Comparison of ENCODE assay signal across 19 cellular contexts in genomic region chr13:26965058-26965380, GRCh38.
DNase-seq lines count a peak whose midpoint lies in the region; ATAC-seq and TF ChIP-seq lines count a peak whose summit lies in the region.
"Had no signal": no experiment of that assay in that cellular context is flagged by ENCODE, and none has a peak within 500 bp of the region (broad histone marks: within the 10 kb centered on the region; RNA-seq: fewer than 3 reads in every experiment).

No MANE protein-coding gene starts in this region.

- H3K23ac ChIP-seq in IMR-90 (ENCODE audit: low read depth, low read length): no peak overlapping the region

- peak overlapping the region; percentile 27; the same call in 1 of the 2 replicates for H2AK5ac ChIP-seq in IMR-90 (ENCODE audit: low read depth, low read length)

- TF ChIP-seq POLR2A in IMR-90 (IDR thresholded peaks at IDR 0.05; ENCODE audit: low read depth, low read length) (no peak), sigmoid colon (IDR thresholded peaks at IDR 0.05) (no peak)

- no peak for ATAC-seq in IMR-90 (ENCODE audit: low read depth)
- ATAC-seq: activated T-cell treated with anti-CD3 and anti-CD28 coated beads, Interleukin-2, amount 50 U/mL, for 4 hours; HCT116 had no signal

- no peak overlapping the region for H3K9ac ChIP-seq in IMR-90 (ENCODE audit: low read depth, low read length)

- peaks cover 78% of the 10 kb centered on the region for H3K4me1 Mint-ChIP-seq in Caco-2 (ENCODE audit: low read depth, unreplicated experiment)
- no peaks in the 10 kb centered on the region for H3K4me1 Mint-ChIP-seq in CD8-positive, alpha-beta memory T cell
- H3K4me1 Mint-ChIP-seq: activated naive CD4-positive, alpha-beta T cell treated with anti-CD3 and anti-CD28 coated beads, Interleukin-2, amount 10 ng/mL, durations not matched to agents 7 days and 5 days had no signal

- TF ChIP-seq CTCF in Caco-2 (IDR thresholded peaks at IDR 0.05; ENCODE audit: insufficient read depth in 1 of 2, low read depth in 1 of 2, low read length in 1 of 2, severe bottlenecking in 1 of 2, unreplicated experiment in 1 of 2) (no peak), IMR-90 (conservative IDR thresholded peaks at IDR 0.05; ENCODE audit: low read depth, low read length) (no peak), hepatocyte (IDR thresholded peaks at IDR 0.05; ENCODE audit: poor library complexity) (no peak), sigmoid colon (IDR thresholded peaks at IDR 0.05) (no peak), RWPE1 (conservative IDR thresholded peaks at IDR 0.05; ENCODE audit: low read depth) (no peak)

- H2BK15ac ChIP-seq in IMR-90 (ENCODE audit: low read depth, low read length): no peak overlapping the region

- H3K79me1 ChIP-seq in IMR-90 (ENCODE audit: low read depth in 1 of 2, low read length in 2 of 2): no peaks in the 10 kb centered on the region

- no peak overlapping the region for H4K8ac ChIP-seq in IMR-90 (ENCODE audit: low read depth in 2 of 2, low read length in 2 of 2)

- DNase-seq in Caco-2: no peak
- no peak for DNase-seq in IMR-90
- no peak for DNase-seq in hepatocyte (ENCODE audit: low spot score)
- DNase-seq in sigmoid colon: peak; percentile 25
- no peak for DNase-seq in SKM-1 (lab: John Stamatoyannopoulos, UW; ENCODE audit: unreplicated experiment)
- no peak for DNase-seq in RWPE1 (ENCODE audit: low spot score)
- DNase-seq in CD8-positive, alpha-beta memory T cell: no peak
- DNase-seq: activated CD4-positive, alpha-beta T cell treated with anti-CD3 and anti-CD28 coated beads for 1 hour; activated CD8-positive, alpha-beta memory T cell treated with anti-CD3 and anti-CD28 coated beads for 24 hours; activated naive CD4-positive, alpha-beta T cell treated with anti-CD3 and anti-CD28 coated beads, Interleukin-2, amount 10 ng/mL, durations not matched to agents 7 days and 5 days; activated T-cell treated with anti-CD3 and anti-CD28 coated beads, Interleukin-2, amount 50 U/mL, for 4 hours; GDM1; NCI-H226; T-helper 1 cell had no signal

- H2AFZ ChIP-seq in IMR-90 (replicated peaks; ENCODE audit: low read length, poor library complexity) (peak overlapping the region; percentile 51), hepatocyte (no peak overlapping the region)

- no peak overlapping the region for H3K14ac ChIP-seq in IMR-90 (replicated peaks; ENCODE audit: low read depth, low read length)

- no peaks in the 10 kb centered on the region for H3K9me3 Mint-ChIP-seq in Caco-2 (ENCODE audit: unreplicated experiment)
- no peaks in the 10 kb centered on the region for H3K9me3 Mint-ChIP-seq in CD8-positive, alpha-beta memory T cell
- H3K9me3 Mint-ChIP-seq: activated naive CD4-positive, alpha-beta T cell treated with anti-CD3 and anti-CD28 coated beads, Interleukin-2, amount 10 ng/mL, durations not matched to agents 7 days and 5 days; activated T-cell treated with anti-CD3 and anti-CD28 coated beads, Interleukin-2, amount 50 U/mL, for 4 hours; stimulated activated naive CD8-positive, alpha-beta T cell treated with anti-CD3 and anti-CD28 coated beads, Interleukin-15, Interleukin-2, amounts not matched to agents 100 ng/mL and 50 ng/mL, for 24 hours had no signal

- no peak overlapping the region for H2AK9ac ChIP-seq in IMR-90 (replicated peaks; ENCODE audit: low read depth, low read length, poor library complexity)

- no peak overlapping the region for H2BK120ac ChIP-seq in IMR-90 (ENCODE audit: low read depth, low read length)

- H3K4me3 Mint-ChIP-seq in Caco-2 (ENCODE audit: unreplicated experiment): no peak overlapping the region
- H3K4me3 Mint-ChIP-seq in CD8-positive, alpha-beta memory T cell: no peak overlapping the region
- H3K4me3 Mint-ChIP-seq: activated naive CD4-positive, alpha-beta T cell treated with anti-CD3 and anti-CD28 coated beads, Interleukin-2, amount 10 ng/mL, durations not matched to agents 7 days and 5 days; activated T-cell treated with anti-CD3 and anti-CD28 coated beads, Interleukin-2, amount 50 U/mL, for 4 hours; stimulated activated naive CD8-positive, alpha-beta T cell treated with anti-CD3 and anti-CD28 coated beads, Interleukin-15, Interleukin-2, amounts not matched to agents 100 ng/mL and 50 ng/mL, for 24 hours had no signal

- CTCF ChIA-PET in Caco-2 (lab: Charles Lee): interaction anchor here (1.9 kb wide), 1 partner anchor 13 kb away, joined by 7 read pairs; no protein-coding TSS in a partner anchor
- CTCF ChIA-PET in IMR-90 (lab: Yijun Ruan, JAX): interaction anchor here (1.0 kb wide), 1 partner anchor 18 kb away, joined by 5 read pairs; no protein-coding TSS in a partner anchor
- CTCF ChIA-PET in RWPE1 (lab: Yijun Ruan, JAX): no interaction called here
- CTCF ChIA-PET in CD8-positive, alpha-beta memory T cell (lab: Charles Lee): no interaction called here

- intact Hi-C loops in Caco-2 (cut with micrococcal nuclease; ENCODE audit: unreplicated experiment): loop anchor here (10.0 kb wide), 1 partner anchor 660 kb away; the partner anchor contains the start of genes LNX2 and POLR1D
- intact Hi-C loops in IMR-90 (cut with micrococcal nuclease): no loop called here
- intact Hi-C loops in sigmoid colon (cut with DNase I): no loop called here

- H2BK20ac ChIP-seq in IMR-90 (ENCODE audit: low read depth, low read length): no peak overlapping the region

- H3K4me2 ChIP-seq in IMR-90 (ENCODE audit: low read depth, low read length) (no peak overlapping the region), hepatocyte (no peak overlapping the region)

- H3K4me3 ChIP-seq in Caco-2 (ENCODE audit: low read depth, low read length): no peak overlapping the region
- H3K4me3 ChIP-seq in IMR-90 (ENCODE audit: insufficient read depth, low read depth, low read length): no peak overlapping the region
- H3K4me3 ChIP-seq in hepatocyte: no peak overlapping the region
- no peak overlapping the region for H3K4me3 ChIP-seq in sigmoid colon
- H3K4me3 ChIP-seq in CD8-positive, alpha-beta memory T cell (ENCODE audit: low read length): no peak overlapping the region
- H3K4me3 ChIP-seq: heart left ventricle, upper lobe of left lung had no signal

- no peak overlapping the region for H3K27ac ChIP-seq in IMR-90 (ENCODE audit: insufficient read depth, low read length)
- peak overlapping the region; percentile 77 for H3K27ac ChIP-seq in hepatocyte
- H3K27ac ChIP-seq in sigmoid colon: no peak overlapping the region
- H3K27ac ChIP-seq in RWPE1: no peak overlapping the region
- H3K27ac ChIP-seq in CD8-positive, alpha-beta memory T cell (ENCODE audit: low read depth, low read length): no peak overlapping the region
- H3K27ac ChIP-seq: C4-2B had no signal

- H4K20me1 ChIP-seq in IMR-90 (ENCODE audit: insufficient read depth, low read length) (no peaks in the 10 kb centered on the region), hepatocyte (ENCODE audit: insufficient read depth, poor library complexity, severe bottlenecking) (no peaks in the 10 kb centered on the region)

- in situ Hi-C loops in IMR-90 (cut with MboI; ENCODE audit: low sequenced_read_pairs): no loop called here

- H3K18ac ChIP-seq in IMR-90 (ENCODE audit: low read depth, low read length): no peak overlapping the region

- H3K27ac Mint-ChIP-seq in Caco-2 (ENCODE audit: unreplicated experiment): peak overlapping the region; percentile 92
- no peak overlapping the region for H3K27ac Mint-ChIP-seq in CD8-positive, alpha-beta memory T cell
- H3K27ac Mint-ChIP-seq: activated naive CD4-positive, alpha-beta T cell treated with anti-CD3 and anti-CD28 coated beads, Interleukin-2, amount 10 ng/mL, durations not matched to agents 7 days and 5 days; stimulated activated naive CD8-positive, alpha-beta T cell treated with anti-CD3 and anti-CD28 coated beads, Interleukin-15, Interleukin-2, amounts not matched to agents 100 ng/mL and 50 ng/mL, for 24 hours had no signal

- no peak overlapping the region for H3K56ac ChIP-seq in IMR-90 (ENCODE audit: extremely low read depth, insufficient read depth, low read length)

- H3K27me3 Mint-ChIP-seq in Caco-2 (ENCODE audit: insufficient read depth, unreplicated experiment): no peaks in the 10 kb centered on the region
- H3K27me3 Mint-ChIP-seq in CD8-positive, alpha-beta memory T cell: peaks cover 6 to 8% of the 10 kb centered on the region in 2 donors
- H3K27me3 Mint-ChIP-seq: activated naive CD4-positive, alpha-beta T cell treated with anti-CD3 and anti-CD28 coated beads, Interleukin-2, amount 10 ng/mL, durations not matched to agents 7 days and 5 days; stimulated activated naive CD8-positive, alpha-beta T cell treated with anti-CD3 and anti-CD28 coated beads, Interleukin-15, Interleukin-2, amounts not matched to agents 100 ng/mL and 50 ng/mL, for 24 hours had no signal

- dilution Hi-C loops in IMR-90 (cut with HindIII; ENCODE audit: low sequenced_read_pairs, unreplicated experiment): no loop called here

- H3K36me3 ChIP-seq in Caco-2 (ENCODE audit: control insufficient read depth, insufficient read depth, low read length) (no peaks in the 10 kb centered on the region), IMR-90 (ENCODE audit: control insufficient read depth, insufficient read depth, low read length) (no peaks in the 10 kb centered on the region), hepatocyte (replicated peaks; ENCODE audit: insufficient read depth, low read depth) (no peaks in the 10 kb centered on the region), sigmoid colon (no peaks in the 10 kb centered on the region)
- H3K36me3 ChIP-seq in CD8-positive, alpha-beta memory T cell (ENCODE audit: insufficient read depth, low read length): no peaks in the 10 kb centered on the region
- H3K36me3 ChIP-seq: heart left ventricle, upper lobe of left lung had no signal

- no peak overlapping the region; the same call in 1 of the 2 replicates for H4K91ac ChIP-seq in IMR-90 (ENCODE audit: insufficient read depth, low read depth, low read length)

- peaks cover 84% of the 10 kb centered on the region for H3K4me1 ChIP-seq in Caco-2
- peaks cover 18% of the 10 kb centered on the region; the same call in 1 of the 2 replicates for H3K4me1 ChIP-seq in IMR-90 (ENCODE audit: control insufficient read depth, insufficient read depth, low read length)
- peaks cover 73% of the 10 kb centered on the region for H3K4me1 ChIP-seq in hepatocyte (ENCODE audit: insufficient read depth)
- H3K4me1 ChIP-seq in sigmoid colon: peaks cover 0 to 30% (median 25%) of the 10 kb centered on the region in 4 donors
- no peaks in the 10 kb centered on the region for H3K4me1 ChIP-seq in CD8-positive, alpha-beta memory T cell (ENCODE audit: insufficient read depth, low read length)

- H3K36me3 Mint-ChIP-seq in Caco-2 (ENCODE audit: insufficient read depth, unreplicated experiment): peaks cover 24% of the 10 kb centered on the region
- H3K36me3 Mint-ChIP-seq in CD8-positive, alpha-beta memory T cell: no peaks in the 10 kb centered on the region
- H3K36me3 Mint-ChIP-seq: activated naive CD4-positive, alpha-beta T cell treated with anti-CD3 and anti-CD28 coated beads, Interleukin-2, amount 10 ng/mL, durations not matched to agents 7 days and 5 days had no signal

- POLR2A ChIA-PET in Caco-2 (lab: Charles Lee): no interaction called here
- POLR2A ChIA-PET in IMR-90 (lab: Charles Lee; ENCODE audit: unreplicated experiment): no interaction called here
- POLR2A ChIA-PET in RWPE1 (lab: Yijun Ruan, JAX; ENCODE audit: low non-redundant PET): no interaction called here
- POLR2A ChIA-PET in CD8-positive, alpha-beta memory T cell (lab: Charles Lee): no interaction called here

- H3K79me2 ChIP-seq in hepatocyte: no peaks in the 10 kb centered on the region

- peaks cover 7% of the 10 kb centered on the region; the same call in 1 of the 2 replicates for H3K9me1 ChIP-seq in IMR-90 (ENCODE audit: insufficient read depth, low read length)

- TF ChIP-seq RAD21 in IMR-90 (IDR thresholded peaks at IDR 0.05; ENCODE audit: low read length): no peak

- H3K4ac ChIP-seq in IMR-90 (ENCODE audit: low read depth, low read length): no peak overlapping the region

- H3K9me3 ChIP-seq in Caco-2 (no peaks in the 10 kb centered on the region), IMR-90 (ENCODE audit: control insufficient read depth, insufficient read depth, low read length) (no peaks in the 10 kb centered on the region), hepatocyte (ENCODE audit: low read depth) (no peaks in the 10 kb centered on the region), sigmoid colon (no peaks in the 10 kb centered on the region)
- H3K9me3 ChIP-seq in CD8-positive, alpha-beta memory T cell (ENCODE audit: low read length): no peaks in the 10 kb centered on the region
- H3K9me3 ChIP-seq: heart left ventricle, upper lobe of left lung had no signal

- no peaks in the 10 kb centered on the region for H3K9me2 ChIP-seq in hepatocyte (replicated peaks; ENCODE audit: insufficient read depth)

- H3K27me3 ChIP-seq in Caco-2 (replicated peaks; ENCODE audit: control insufficient read depth, insufficient read depth, low read length) (no peaks in the 10 kb centered on the region), IMR-90 (ENCODE audit: control insufficient read depth, insufficient read depth, low read length) (peaks cover 19% of the 10 kb centered on the region), hepatocyte (no peaks in the 10 kb centered on the region), sigmoid colon (no peaks in the 10 kb centered on the region)
- H3K27me3 ChIP-seq in CD8-positive, alpha-beta memory T cell (ENCODE audit: insufficient read depth, low read length, poor library complexity, severe bottlenecking): no peaks in the 10 kb centered on the region
- H3K27me3 ChIP-seq: heart left ventricle, upper lobe of left lung had no signal

- no CpG with 5 or more reads among the region's 3 CpGs for WGBS in IMR-90 (ENCODE audit: extremely low coverage in 2 of 2, insufficient read length in 1 of 2), 2 experiments
- 81% methylated on average over 3 of the region's 3 CpGs for WGBS in hepatocyte (ENCODE audit: low lambda C conversion rate, missing lambda C conversion rate)
- WGBS in sigmoid colon, 2 donors: 13 to 45% methylated on average over 3 of the region's 3 CpGs

- BruUV-seq in Caco-2 (replicated peaks; lab: Mats Ljungman, UMichigan): no TSS peak
- no TSS peak for BruUV-seq in IMR-90 (replicated peaks; lab: Mats Ljungman, UMichigan)

- H2BK5ac ChIP-seq in IMR-90 (ENCODE audit: low read depth, low read length, poor library complexity, severe bottlenecking): no peak overlapping the region

- TF ChIP-seq EP300 in sigmoid colon (IDR thresholded peaks at IDR 0.05): no peak

- no peak overlapping the region for H4K5ac ChIP-seq in IMR-90 (ENCODE audit: low read depth, low read length)

Comparison
In these comparisons a context has a peak if more than half of its experiments do, and no peak if none do; other contexts are left out.
1. CTCF ChIA-PET loops: an anchor here in Caco-2 (1.9 kb wide) and IMR-90 (1.0 kb wide); none called in RWPE1 and CD8-positive, alpha-beta memory T cell.